8 cellular contexts compared by ENCODE assay signal in genomic region chr14:22556021-22556989, GRCh38. TPM values are rescaled to one million over a fixed set of nuclear protein-coding genes. Genes with fewer than 3 reads are reported as not detected.
DNase-seq lines count a peak whose midpoint lies in the region; ATAC-seq and TF ChIP-seq lines count a peak whose summit lies in the region.

No MANE protein-coding gene starts in this region.

- peak; percentile 13 for DNase-seq in COLO668 (lab: John Stamatoyannopoulos, UW; ENCODE audit: unreplicated experiment)
- DNase-seq in activated CD4-positive, alpha-beta T cell treated with anti-CD3 and anti-CD28 coated beads for 1 hour, result peak; percentile 96
- peak; percentile 93 for DNase-seq in choroid plexus epithelial cell (ENCODE audit: low read depth)
- DNase-seq in NCI-H1694 treated with DMSO at 0.1 percent for 48 hours (lab: John Stamatoyannopoulos, UW), result no peak

- peaks cover 0 to 1% (median 0%) of the 10 kb centered on the region in 3 donors for H3K9me3 Mint-ChIP-seq in IgD-negative memory B cell
- H3K9me3 Mint-ChIP-seq in stimulated activated memory B cell treated with anti-CD40 and anti-IgM and Interleukin-4, amounts not matched to agents 10 μg/mL and 1 μg/mL and 100 μg/mL, for 72 hours, result no peaks in the 10 kb centered on the region

- H3K9me3 ChIP-seq in muscle layer of colon (ENCODE audit: low read length), result no peaks in the 10 kb centered on the region

- peak overlapping the region; percentile 12 for H3K27ac ChIP-seq in muscle layer of colon (ENCODE audit: low read depth, low read length)

- H3K27ac Mint-ChIP-seq in IgD-negative memory B cell, result peak overlapping the region; percentile 99 to 100 (median 99)
- peak overlapping the region; percentile 98 for H3K27ac Mint-ChIP-seq in stimulated activated memory B cell treated with anti-CD40 and anti-IgM and Interleukin-4, amounts not matched to agents 10 μg/mL and 1 μg/mL and 100 μg/mL, for 72 hours

- H3K27me3 ChIP-seq in muscle layer of colon (ENCODE audit: control insufficient read depth in 1 of 2, insufficient read depth in 2 of 2, low read length in 2 of 2), result no peaks in the 10 kb centered on the region

- H3K36me3 ChIP-seq in muscle layer of colon (ENCODE audit: insufficient read depth, low read length), result no peaks in the 10 kb centered on the region

- H3K4me1 Mint-ChIP-seq in IgD-negative memory B cell, result peaks cover 41 to 62% (median 44%) of the 10 kb centered on the region in 3 donors
- peaks cover 91% of the 10 kb centered on the region for H3K4me1 Mint-ChIP-seq in stimulated activated memory B cell treated with anti-CD40 and anti-IgM and Interleukin-4, amounts not matched to agents 10 μg/mL and 1 μg/mL and 100 μg/mL, for 72 hours

- H3K4me1 ChIP-seq in muscle layer of colon (ENCODE audit: insufficient read depth, low read length), result peaks cover 6% of the 10 kb centered on the region

- peak overlapping the region; percentile 82 to 95 (median 89) for H3K4me3 Mint-ChIP-seq in IgD-negative memory B cell
- peak overlapping the region; percentile 66 for H3K4me3 Mint-ChIP-seq in stimulated activated memory B cell treated with anti-CD40 and anti-IgM and Interleukin-4, amounts not matched to agents 10 μg/mL and 1 μg/mL and 100 μg/mL, for 72 hours

- H3K4me3 ChIP-seq in choroid plexus epithelial cell (ENCODE audit: low read depth, low read length) (no peak overlapping the region), muscle layer of colon (ENCODE audit: low read depth in 1 of 2, low read length in 2 of 2) (peak overlapping the region; percentile 29 to 64)

- H3K36me3 Mint-ChIP-seq in IgD-negative memory B cell, result no peaks in the 10 kb centered on the region
- peaks cover 23% of the 10 kb centered on the region for H3K36me3 Mint-ChIP-seq in stimulated activated memory B cell treated with anti-CD40 and anti-IgM and Interleukin-4, amounts not matched to agents 10 μg/mL and 1 μg/mL and 100 μg/mL, for 72 hours

- H3K9ac ChIP-seq in muscle layer of colon (ENCODE audit: low read length), result peak overlapping the region; percentile 33

- H3K27me3 Mint-ChIP-seq in IgD-negative memory B cell, result no peaks in the 10 kb centered on the region
- no peaks in the 10 kb centered on the region for H3K27me3 Mint-ChIP-seq in stimulated activated memory B cell treated with anti-CD40 and anti-IgM and Interleukin-4, amounts not matched to agents 10 μg/mL and 1 μg/mL and 100 μg/mL, for 72 hours

- peak; percentile 66 for ATAC-seq in GM21529 (IDR thresholded peaks at IDR 0.05; ENCODE audit: unreplicated experiment)
- peak; percentile 92 for ATAC-seq in stimulated activated memory B cell treated with anti-CD40 and anti-IgM and Interleukin-4, amounts not matched to agents 10 μg/mL and 1 μg/mL and 100 μg/mL, for 72 hours

- TF ChIP-seq CTCF in choroid plexus epithelial cell (conservative IDR thresholded peaks at IDR 0.05; ENCODE audit: low read depth, low read length), result no peak

RNA-seq across cellular contexts. Expression of gene DAD1, which starts 32.7 kb away (rescaled TPM):
- polyA plus RNA-seq in IgD-negative memory B cell, result 420 TPM

RNA-seq across cellular contexts. Expression of gene ABHD4, which starts 41.8 kb away (rescaled TPM):
- polyA plus RNA-seq in IgD-negative memory B cell, result 9.0 TPM
